ENCODE assay signal across 36 cellular contexts in the genomic region with DNA sequence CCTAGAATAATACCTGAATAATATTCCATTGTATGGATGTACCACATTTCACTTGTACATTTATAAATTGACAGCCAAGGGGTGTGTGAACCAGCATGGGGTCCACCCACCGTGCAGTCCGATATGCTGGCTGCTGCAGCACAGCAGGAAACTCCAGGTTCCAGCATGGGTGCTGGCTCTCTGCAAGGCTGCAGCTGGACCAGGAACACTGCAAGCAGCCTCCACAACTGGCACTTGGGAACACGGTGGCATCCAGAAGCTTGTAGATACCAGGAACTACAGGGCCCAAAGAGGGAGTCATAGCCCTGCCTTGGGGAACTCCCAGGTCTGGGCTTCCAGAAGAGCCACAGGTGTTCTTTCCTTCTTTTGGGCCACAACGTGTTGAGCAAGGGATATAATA.
"Had no signal": no experiment of that assay in that cellular context is flagged by ENCODE, and none has a peak within 500 bp of the region (broad histone marks: within the 10 kb centered on the region; RNA-seq: fewer than 3 reads in every experiment).

No MANE protein-coding gene starts in this region.

- ATAC-seq: activated CD8-positive, alpha-beta T cell treated with anti-CD3 and anti-CD28 coated beads for 36 hours; activated naive CD4-positive, alpha-beta T cell treated with anti-CD3 and anti-CD28 coated beads, Interleukin-2, amount 50 U/mL, for 72 hours; activated T-cell treated with anti-CD3 and anti-CD28 coated beads, Interleukin-2, amount 50 U/mL, for 4 hours; activated T-helper 17 cell treated with anti-CD3 and anti-CD28 coated beads, Interleukin-2, amount 50 U/mL, for 72 hours; body of pancreas had no signal

- H3K27ac ChIP-seq: body of pancreas, brain microvascular endothelial cell, breast epithelium, VCaP had no signal

- H3K36me3 ChIP-seq: adrenal gland, brain microvascular endothelial cell, breast epithelium had no signal

- H3K9me3 ChIP-seq: adrenal gland, body of pancreas, breast epithelium had no signal

- H3K4me1 Mint-ChIP-seq: activated B cell treated with CpG ODN at 0.5 μM for 24 hours; activated CD4-positive, alpha-beta T cell treated with anti-CD3 and anti-CD28 coated beads, Interleukin-2, amount 10 ng/mL, durations not matched to agents 24 days and 14 days; activated naive CD8-positive, alpha-beta T cell treated with anti-CD3 and anti-CD28 coated beads for 36 hours; activated T-helper 17 cell treated with anti-CD3 and anti-CD28 coated beads, Interleukin-2, amount 50 U/mL, for 72 hours had no signal

- H3K27me3 Mint-ChIP-seq: activated B cell treated with CpG ODN at 0.5 μM for 24 hours; activated CD4-positive, alpha-beta memory T cell treated with anti-CD3 and anti-CD28 coated beads for 36 hours; activated CD8-positive, alpha-beta T cell treated with anti-CD3 and anti-CD28 coated beads for 36 hours; activated naive CD8-positive, alpha-beta T cell treated with anti-CD3 and anti-CD28 coated beads for 36 hours; activated T-helper 17 cell treated with anti-CD3 and anti-CD28 coated beads, Interleukin-2, amount 50 U/mL, for 72 hours had no signal

- H3K27ac Mint-ChIP-seq: activated B cell treated with CpG ODN at 0.5 μM for 24 hours; activated CD4-positive, alpha-beta memory T cell treated with anti-CD3 and anti-CD28 coated beads for 36 hours; activated CD4-positive, alpha-beta T cell treated with anti-CD3 and anti-CD28 coated beads, Interleukin-2, amount 10 ng/mL, durations not matched to agents 24 days and 14 days; activated CD8-positive, alpha-beta T cell treated with anti-CD3 and anti-CD28 coated beads for 36 hours; activated naive CD4-positive, alpha-beta T cell treated with anti-CD3 and anti-CD28 coated beads for 36 hours; activated naive CD4-positive, alpha-beta T cell treated with anti-CD3 and anti-CD28 coated beads, Interleukin-2, amount 50 U/mL, for 72 hours; activated naive CD8-positive, alpha-beta T cell treated with anti-CD3 and anti-CD28 coated beads for 36 hours; activated T-cell treated with anti-CD3 and anti-CD28 coated beads, Interleukin-2, amount 50 U/mL, for 72 hours; activated T-helper 1 cell treated with anti-CD3 and anti-CD28 coated beads, Interleukin-12 subunit alpha, Interleukin-12 subunit beta, Interleukin-2, Interleukin-4 antibody, amounts not matched to agents 30 ng/mL and 10 ng/mL and 1 ng/mL, durations not matched to agents 14 hours and 24 hours and 36 hours; activated T-helper 17 cell treated with anti-CD3 and anti-CD28 coated beads, Interleukin-2, amount 50 U/mL, for 72 hours; T-helper 1 cell treated with Interleukin-12 subunit alpha and Interleukin-12 subunit beta and Interleukin-4 antibody, amounts not matched to agents 30 μg/mL and 1 μg/mL, for 36 hours; T-helper 2 cell treated with Interferon-gamma antibody and Interleukin-4, amounts not matched to agents 5 μg/mL and 100 μg/mL, for 36 hours had no signal

- H3K36me3 Mint-ChIP-seq: activated CD4-positive, alpha-beta memory T cell treated with anti-CD3 and anti-CD28 coated beads for 36 hours; activated naive CD4-positive, alpha-beta T cell treated with anti-CD3 and anti-CD28 coated beads, Interleukin-2, amount 50 U/mL, for 72 hours; activated naive CD8-positive, alpha-beta T cell treated with anti-CD3 and anti-CD28 coated beads for 36 hours had no signal

- H3K4me3 Mint-ChIP-seq: activated B cell treated with CpG ODN at 0.5 μM for 24 hours; activated CD4-positive, alpha-beta memory T cell treated with anti-CD3 and anti-CD28 coated beads for 36 hours; activated CD4-positive, alpha-beta T cell treated with anti-CD3 and anti-CD28 coated beads, Interleukin-2, amount 10 ng/mL, durations not matched to agents 24 days and 14 days; activated CD8-positive, alpha-beta T cell treated with anti-CD3 and anti-CD28 coated beads for 36 hours; activated naive CD4-positive, alpha-beta T cell treated with anti-CD3 and anti-CD28 coated beads for 36 hours; activated naive CD8-positive, alpha-beta T cell treated with anti-CD3 and anti-CD28 coated beads for 36 hours; activated T-cell treated with anti-CD3 and anti-CD28 coated beads, Interleukin-2, amount 50 U/mL, for 4 hours; activated T-cell treated with anti-CD3 and anti-CD28 coated beads, Interleukin-2, amount 50 U/mL, for 72 hours; activated T-helper 1 cell treated with anti-CD3 and anti-CD28 coated beads, Interleukin-12 subunit alpha, Interleukin-12 subunit beta, Interleukin-2, Interleukin-4 antibody, amounts not matched to agents 30 ng/mL and 10 ng/mL and 1 ng/mL, durations not matched to agents 14 hours and 24 hours and 36 hours; activated T-helper 17 cell treated with anti-CD3 and anti-CD28 coated beads, Interleukin-2, amount 50 U/mL, for 72 hours; T-helper 1 cell treated with Interleukin-12 subunit alpha and Interleukin-12 subunit beta and Interleukin-4 antibody, amounts not matched to agents 30 μg/mL and 1 μg/mL, for 36 hours; T-helper 2 cell treated with Interferon-gamma antibody and Interleukin-4, amounts not matched to agents 5 μg/mL and 100 μg/mL, for 36 hours had no signal

- DNase-seq: activated B cell treated with CpG ODN at 0.5 μM for 24 hours; activated CD4-positive, alpha-beta memory T cell treated with anti-CD3 and anti-CD28 coated beads for 36 hours; activated CD4-positive, alpha-beta T cell treated with anti-CD3 and anti-CD28 coated beads for 4 hours; activated CD4-positive, alpha-beta T cell treated with anti-CD3 and anti-CD28 coated beads, Interleukin-2, amount 10 ng/mL, durations not matched to agents 24 days and 14 days; activated CD4-positive, alpha-beta T cell treated with anti-CD3 and anti-CD28 coated beads, Interleukin-2, amount 50 U/mL, for 1 hour; activated CD4-positive, alpha-beta T cell treated with anti-CD3 and anti-CD28 coated beads, Interleukin-2, amount 50 U/mL, for 4 hours; activated CD4-positive, CD25-positive, alpha-beta regulatory T cell treated with anti-CD3 and anti-CD28 coated beads, Interleukin-2, amount 50 U/mL, for 72 hours; activated CD8-positive, alpha-beta memory T cell treated with anti-CD3 and anti-CD28 coated beads, Interleukin-2, amount 50 U/mL, for 4 hours; activated CD8-positive, alpha-beta T cell treated with anti-CD3 and anti-CD28 coated beads for 36 hours; activated effector memory CD4-positive, alpha-beta T cell treated with anti-CD3 and anti-CD28 coated beads, Interleukin-2, amount 50 U/mL, for 16 hours; activated gamma-delta T cell treated with Interleukin-2 at 50 U/mL for 16 hours; activated naive CD4-positive, alpha-beta T cell; activated naive CD4-positive, alpha-beta T cell treated with anti-CD3 and anti-CD28 coated beads for 36 hours; activated naive CD4-positive, alpha-beta T cell treated with anti-CD3 and anti-CD28 coated beads, Interleukin-2, amount 50 U/mL, for 16 hours; activated naive CD8-positive, alpha-beta T cell treated with anti-CD3 and anti-CD28 coated beads for 36 hours; activated T-cell treated with anti-CD3 and anti-CD28 coated beads for 4 hours; activated T-cell treated with anti-CD3 and anti-CD28 coated beads, Interleukin-2, amount 50 U/mL, for 1 hour; activated T-cell treated with anti-CD3 and anti-CD28 coated beads, Interleukin-2, amount 50 U/mL, for 4 hours; activated T-cell treated with anti-CD3 and anti-CD28 coated beads, Interleukin-2, amount 50 U/mL, for 72 hours; amniotic stem cell; aorta; body of pancreas; brain microvascular endothelial cell; central memory CD4-positive, alpha-beta T cell; SW 1271; T-helper 1 cell; T-helper 2 cell; T-helper 9 cell had no signal

- H3K4me3 ChIP-seq: adrenal gland, body of pancreas, breast epithelium had no signal

- H3K9me3 Mint-ChIP-seq: activated B cell treated with CpG ODN at 0.5 μM for 24 hours; activated CD4-positive, alpha-beta memory T cell treated with anti-CD3 and anti-CD28 coated beads for 36 hours; activated CD4-positive, alpha-beta T cell treated with anti-CD3 and anti-CD28 coated beads, Interleukin-2, amount 10 ng/mL, durations not matched to agents 24 days and 14 days; activated CD8-positive, alpha-beta T cell treated with anti-CD3 and anti-CD28 coated beads for 36 hours; activated naive CD4-positive, alpha-beta T cell treated with anti-CD3 and anti-CD28 coated beads for 36 hours; activated naive CD4-positive, alpha-beta T cell treated with anti-CD3 and anti-CD28 coated beads, Interleukin-2, amount 50 U/mL, for 72 hours; activated naive CD8-positive, alpha-beta T cell treated with anti-CD3 and anti-CD28 coated beads for 36 hours; activated T-cell treated with anti-CD3 and anti-CD28 coated beads, Interleukin-2, amount 50 U/mL, for 4 hours; activated T-cell treated with anti-CD3 and anti-CD28 coated beads, Interleukin-2, amount 50 U/mL, for 72 hours; activated T-helper 1 cell treated with anti-CD3 and anti-CD28 coated beads, Interleukin-12 subunit alpha, Interleukin-12 subunit beta, Interleukin-2, Interleukin-4 antibody, amounts not matched to agents 30 ng/mL and 10 ng/mL and 1 ng/mL, durations not matched to agents 14 hours and 24 hours and 36 hours; activated T-helper 17 cell treated with anti-CD3 and anti-CD28 coated beads, Interleukin-2, amount 50 U/mL, for 72 hours; T-helper 1 cell treated with Interleukin-12 subunit alpha and Interleukin-12 subunit beta and Interleukin-4 antibody, amounts not matched to agents 30 μg/mL and 1 μg/mL, for 36 hours; T-helper 2 cell treated with Interferon-gamma antibody and Interleukin-4, amounts not matched to agents 5 μg/mL and 100 μg/mL, for 36 hours had no signal

- H3K27me3 ChIP-seq: body of pancreas, brain microvascular endothelial cell had no signal

- H3K4me1 ChIP-seq: adrenal gland, body of pancreas, breast epithelium had no signal
